In the genomic region with DNA sequence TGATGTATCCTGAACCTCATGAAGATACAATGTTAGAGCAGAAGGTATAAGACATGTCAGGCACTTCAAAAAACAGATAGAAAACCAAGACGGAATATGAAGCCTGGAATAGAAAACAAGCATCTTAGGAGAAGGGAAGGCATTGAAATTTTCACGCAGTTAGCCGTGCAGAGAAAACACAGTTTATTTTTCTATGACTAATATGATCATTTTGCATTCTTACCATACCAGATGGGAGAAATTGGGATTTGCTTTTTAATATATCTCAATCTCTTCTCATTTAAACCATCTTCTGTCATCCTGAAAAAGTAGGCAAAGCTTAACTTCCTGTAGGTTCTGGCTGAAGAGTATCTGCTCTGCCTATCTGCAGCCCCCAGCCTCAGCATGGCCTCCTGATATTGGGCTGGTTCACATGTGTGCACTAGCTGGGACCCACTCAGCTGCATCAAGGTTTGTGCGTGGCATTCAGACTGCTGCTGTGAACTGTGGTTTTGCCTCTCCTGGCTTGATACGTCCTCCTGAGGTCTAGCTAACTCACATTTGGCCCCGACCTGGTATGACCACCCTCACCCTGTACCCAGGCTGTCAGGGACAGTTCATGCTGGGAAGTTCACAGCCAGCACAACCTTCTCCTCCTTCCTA, we compare ENCODE assay signal across 16 cellular contexts.
DNase-seq lines count a peak whose midpoint lies in the region; FAIRE-seq and TF ChIP-seq lines count a peak whose summit lies in the region.
"Had no signal": no experiment of that assay in that cellular context is flagged by ENCODE, and none has a peak within 500 bp of the region (broad histone marks: within the 10 kb centered on the region; RNA-seq: fewer than 3 reads in every experiment).

No MANE protein-coding gene starts in this region.

- no peaks in the 10 kb centered on the region for H3K79me2 ChIP-seq in Loucy (ENCODE audit: insufficient read depth, low read length)

- H2AFZ ChIP-seq in Loucy (ENCODE audit: low read length) (peak overlapping the region; percentile 54; the same call in 1 of the 2 replicates), mesenchymal stem cell (ENCODE audit: low read depth, low read length) (peak overlapping the region; percentile 3)

- H3K4me2 ChIP-seq in Loucy (ENCODE audit: low read depth, low read length, poor library complexity, severe bottlenecking) (no peak overlapping the region), mesenchymal stem cell (ENCODE audit: low read length, poor library complexity, severe bottlenecking) (no peak overlapping the region)

- no peak overlapping the region for H3K23ac ChIP-seq in mesenchymal stem cell (ENCODE audit: low read length in 2 of 2)

- H3K4me3 ChIP-seq in Loucy (ENCODE audit: low read length, poor library complexity, severe bottlenecking) (no peak overlapping the region), colonic mucosa (no peak overlapping the region), mesenchymal stem cell (ENCODE audit: insufficient read depth in 1 of 2, low read depth in 1 of 2, low read length in 2 of 2) (no peak overlapping the region), transverse colon (no peak overlapping the region), small intestine (ENCODE audit: low read depth in 1 of 2, low read length in 2 of 2) (no peak overlapping the region)
- H3K4me3 ChIP-seq: SJCRH30 had no signal

- TF ChIP-seq EP300 in transverse colon (IDR thresholded peaks at IDR 0.05; ENCODE audit: low read depth) = no peak

- peak overlapping the region; percentile 49 to 87 for H3K18ac ChIP-seq in mesenchymal stem cell (ENCODE audit: low read depth in 1 of 2, low read length in 2 of 2)

- in situ Hi-C loops in transverse colon (cut with MboI; ENCODE audit: low pct_ligation_motif_present in 1 of 4, low pct_unique_long_range_greater_than_20kb in 1 of 4, low sequenced_read_pairs in 3 of 4) = no loop called here

- H3K27me3 ChIP-seq in Loucy (ENCODE audit: insufficient read depth, low read length, poor library complexity, severe bottlenecking) = no peaks in the 10 kb centered on the region
- no peaks in the 10 kb centered on the region for H3K27me3 ChIP-seq in colonic mucosa
- H3K27me3 ChIP-seq in mesenchymal stem cell (ENCODE audit: control insufficient read depth in 1 of 2, insufficient read depth in 1 of 2, low read length in 2 of 2) = no peaks in the 10 kb centered on the region
- no peaks in the 10 kb centered on the region for H3K27me3 ChIP-seq in transverse colon
- no peaks in the 10 kb centered on the region for H3K27me3 ChIP-seq in small intestine (ENCODE audit: control insufficient read depth in 2 of 2, insufficient read depth in 2 of 2, low read length in 2 of 2)
- H3K27me3 ChIP-seq: BE2C, SJCRH30 had no signal

- H4K8ac ChIP-seq in mesenchymal stem cell (ENCODE audit: low read length) = peak overlapping the region; percentile 63

- no peak overlapping the region for H2BK15ac ChIP-seq in mesenchymal stem cell (ENCODE audit: low read depth, poor library complexity, severe bottlenecking)

- WGBS in mesenchymal stem cell = 69% methylated on average over 3 of the region's 6 CpGs
- WGBS in transverse colon (ENCODE audit: low coverage in 1 of 2), 2 donors = 66 to 77% methylated on average over 3 to 6 of the region's 6 CpGs
- WGBS in small intestine, 3 donors = 72 to 92% (median 73%) methylated on average over 6 of the region's 6 CpGs

- intact Hi-C loops in colonic mucosa (cut with DNase I) (no loop called here), transverse colon (cut with DNase I; ENCODE audit: low total_unique reads) (no loop called here)

- H2BK12ac ChIP-seq in mesenchymal stem cell (ENCODE audit: low read length in 2 of 2) = peak overlapping the region; percentile 71 to 93

- FAIRE-seq in small intestine (lab: Jason Lieb, UNC) = no peak
- FAIRE-seq in GM19239 (lab: Jason Lieb, UNC) = no peak
- FAIRE-seq: urothelium cell line had no signal

- no peaks in the 10 kb centered on the region for H4K20me1 ChIP-seq in Loucy (ENCODE audit: insufficient read depth, low read length, poor library complexity, severe bottlenecking)

- H3K4ac ChIP-seq in mesenchymal stem cell (ENCODE audit: low read depth in 1 of 2, low read length in 2 of 2) = peak overlapping the region in 1 of 2 experiments; percentile 1

- H3K9me3 ChIP-seq in Loucy (ENCODE audit: insufficient read depth, low read depth, low read length) = no peaks in the 10 kb centered on the region
- no peaks in the 10 kb centered on the region for H3K9me3 ChIP-seq in colonic mucosa
- no peaks in the 10 kb centered on the region for H3K9me3 ChIP-seq in mesenchymal stem cell (ENCODE audit: control insufficient read depth, low read length)
- H3K9me3 ChIP-seq in transverse colon = no peaks in the 10 kb centered on the region
- H3K9me3 ChIP-seq in small intestine (ENCODE audit: control insufficient read depth, low read depth) = no peaks in the 10 kb centered on the region
- H3K9me3 ChIP-seq: BE2C had no signal

- H3K79me1 ChIP-seq in mesenchymal stem cell (replicated peaks; ENCODE audit: low read length, poor library complexity, severe bottlenecking) = no peaks in the 10 kb centered on the region

- H3F3A ChIP-seq in Loucy (ENCODE audit: low read depth) = no peaks in the 10 kb centered on the region

- H2BK120ac ChIP-seq in mesenchymal stem cell (ENCODE audit: low read depth, low read length) = no peak overlapping the region

- DNase-seq in colonic mucosa (no peak), mesenchymal stem cell (peak; percentile 26), transverse colon (no peak), DMS 273 treated with DMSO at 0.1 percent for 48 hours (lab: John Stamatoyannopoulos, UW) (no peak), small intestine (no peak), GM19239 (ENCODE audit: insufficient read length, low spot score) (no peak)
- DNase-seq in central memory CD4-positive, alpha-beta T cell = no peak
- DNase-seq: activated CD4-positive, alpha-beta T cell treated with anti-CD3 and anti-CD28 coated beads, Interleukin-2, amount 10 ng/mL, durations not matched to agents 7 days and 5 days; activated T-cell treated with anti-CD3 and anti-CD28 coated beads, Interleukin-2, amount 50 U/mL, for 24 hours; amniotic stem cell; BE2C; foreskin melanocyte; NCI-H1105 treated with DMSO at 0.1 percent for 48 hours had no signal

- TF ChIP-seq CTCF in Loucy (conservative IDR thresholded peaks at IDR 0.05; ENCODE audit: low read length) = no peak
- no peak for TF ChIP-seq CTCF in colonic mucosa (IDR thresholded peaks at IDR 0.05)
- no peak for TF ChIP-seq CTCF in transverse colon (IDR thresholded peaks at IDR 0.05)

- peak overlapping the region; percentile 31 for H4K91ac ChIP-seq in mesenchymal stem cell (ENCODE audit: low read length)

- no peak overlapping the region for H2BK5ac ChIP-seq in mesenchymal stem cell (ENCODE audit: low read depth, low read length, poor library complexity, severe bottlenecking)

- no peaks in the 10 kb centered on the region for H3K9me2 ChIP-seq in Loucy (replicated peaks; ENCODE audit: low read depth, low read length)

- no peak overlapping the region for H2AK5ac ChIP-seq in mesenchymal stem cell (ENCODE audit: low read length, severe bottlenecking)

- H3K14ac ChIP-seq in mesenchymal stem cell (ENCODE audit: low read length in 2 of 2) = no peak overlapping the region

- no peaks in the 10 kb centered on the region for H3K36me3 ChIP-seq in Loucy (ENCODE audit: insufficient read depth, low read length)
- H3K36me3 ChIP-seq in colonic mucosa = no peaks in the 10 kb centered on the region
- no peaks in the 10 kb centered on the region for H3K36me3 ChIP-seq in mesenchymal stem cell (ENCODE audit: control insufficient read depth in 1 of 2, insufficient read depth in 2 of 2, low read depth in 1 of 2, low read length in 2 of 2)
- no peaks in the 10 kb centered on the region for H3K36me3 ChIP-seq in transverse colon
- H3K36me3 ChIP-seq in small intestine (ENCODE audit: control insufficient read depth in 2 of 2, insufficient read depth in 2 of 2, low read length in 2 of 2) = no peaks in the 10 kb centered on the region
- H3K36me3 ChIP-seq: BE2C, SJCRH30 had no signal

- H3K27ac ChIP-seq in colonic mucosa = peak overlapping the region; percentile 42
- H3K27ac ChIP-seq in mesenchymal stem cell (ENCODE audit: low read length, poor library complexity, severe bottlenecking) = no peak overlapping the region
- H3K27ac ChIP-seq in transverse colon = peak overlapping the region in 3 of 4 donors; percentile 28 to 51 (median 42)
- peak overlapping the region in 1 of 2 donors; percentile 56 for H3K27ac ChIP-seq in small intestine (ENCODE audit: low read depth in 1 of 2, low read length in 1 of 2)
- H3K27ac ChIP-seq: SJCRH30 had no signal

- TF ChIP-seq POLR2A in transverse colon (IDR thresholded peaks at IDR 0.05) = no peak

- H3K9ac ChIP-seq in Loucy (ENCODE audit: low read depth, low read length, poor library complexity, severe bottlenecking) (no peak overlapping the region), colonic mucosa (ENCODE audit: low read depth in 2 of 2, low read length in 2 of 2) (no peak overlapping the region), mesenchymal stem cell (ENCODE audit: low read length) (no peak overlapping the region)

- peaks cover 8% of the 10 kb centered on the region for H3K4me1 ChIP-seq in Loucy (ENCODE audit: insufficient read depth, low read length, poor library complexity, severe bottlenecking)
- no peaks in the 10 kb centered on the region for H3K4me1 ChIP-seq in colonic mucosa
- peaks cover 5% of the 10 kb centered on the region for H3K4me1 ChIP-seq in mesenchymal stem cell (ENCODE audit: control insufficient read depth, insufficient read depth, low read depth, low read length)
- no peaks in the 10 kb centered on the region for H3K4me1 ChIP-seq in transverse colon
- no peaks in the 10 kb centered on the region for H3K4me1 ChIP-seq in small intestine (ENCODE audit: control insufficient read depth in 2 of 2, insufficient read depth in 1 of 2, low read depth in 1 of 2, low read length in 1 of 2)
- H3K4me1 ChIP-seq: BE2C, SJCRH30 had no signal
